ENCODE assay signal across 7 cellular contexts in genomic region chr6:12233693-12234551, GRCh38. TPM values are rescaled to one million over a fixed set of nuclear protein-coding genes. Genes with fewer than 3 reads are reported as not detected.
A peak's percentile ranks its signal among the peaks of the same experiment; 100 is the strongest.
DNase-seq lines count a peak whose midpoint lies in the region; ATAC-seq and TF ChIP-seq lines count a peak whose summit lies in the region.

No MANE protein-coding gene starts in this region.

- H3K9me3 Mint-ChIP-seq in activated T-cell treated with anti-CD3 and anti-CD28 coated beads, Interleukin-2, amount 50 U/mL, for 72 hours, result peaks cover 2 to 3% of the 10 kb centered on the region in 2 donors

- POLR2A ChIA-PET in GM10248 (lab: Yijun Ruan, JAX), result no interaction called here

- H3K4me1 Mint-ChIP-seq in activated T-cell treated with anti-CD3 and anti-CD28 coated beads, Interleukin-2, amount 50 U/mL, for 72 hours (ENCODE audit: low read depth), result peaks cover 42% of the 10 kb centered on the region

- no peak overlapping the region for H3K27ac Mint-ChIP-seq in activated T-cell treated with anti-CD3 and anti-CD28 coated beads, Interleukin-2, amount 50 U/mL, for 72 hours

- TF ChIP-seq CTCF in GM10248 (IDR thresholded peaks at IDR 0.05; ENCODE audit: control extremely low read depth, extremely low read depth, low read depth, missing control alignments) (peak; percentile 43), fibroblast of villous mesenchyme (IDR thresholded peaks at IDR 0.05; ENCODE audit: insufficient read depth, low read depth, low read length) (peak; percentile 80)

- peak; percentile 75 for ATAC-seq in HG03442 (IDR thresholded peaks at IDR 0.05; ENCODE audit: unreplicated experiment)
- peak; percentile 94 for ATAC-seq in activated T-cell treated with anti-CD3 and anti-CD28 coated beads, Interleukin-2, amount 50 U/mL, for 72 hours (replicated peaks in 1 of 2)
- ATAC-seq in HG03460 (IDR thresholded peaks at IDR 0.05; ENCODE audit: unreplicated experiment), result no peak

- H3K27me3 Mint-ChIP-seq in activated T-cell treated with anti-CD3 and anti-CD28 coated beads, Interleukin-2, amount 50 U/mL, for 72 hours (ENCODE audit: low read depth), result no peaks in the 10 kb centered on the region

- CTCF ChIA-PET in GM10248 (lab: Yijun Ruan, JAX), result interaction anchor here (0.7 to 2.2 kb wide), 9 partner anchors 11 to 581 kb away, joined by 3 to 13 read pairs (median 3); partner anchors contain the start of gene EDN1

- H3K4me3 Mint-ChIP-seq in activated T-cell treated with anti-CD3 and anti-CD28 coated beads, Interleukin-2, amount 50 U/mL, for 72 hours, result peak overlapping the region; percentile 42 to 52

- peak; percentile 18 for DNase-seq in GM10248 (ENCODE audit: extremely low spot score)
- DNase-seq in NOMO-1 treated with DMSO at 0.1 percent for 48 hours (lab: John Stamatoyannopoulos, UW; ENCODE audit: unreplicated experiment), result peak; percentile 57
- DNase-seq in activated T-cell treated with anti-CD3 and anti-CD28 coated beads, Interleukin-2, amount 50 U/mL, for 72 hours, result peak; percentile 58 to 61
- DNase-seq in fibroblast of villous mesenchyme (ENCODE audit: low read depth), result peak; percentile 81
- peak in 47 of 56 donors; percentile 2 to 74 (median 27) for DNase-seq in nucleus accumbens (lab: John Stamatoyannopoulos, UW)

- H3K36me3 Mint-ChIP-seq in activated T-cell treated with anti-CD3 and anti-CD28 coated beads, Interleukin-2, amount 50 U/mL, for 72 hours (ENCODE audit: insufficient read depth in 2 of 2), result peaks cover 1 to 3% of the 10 kb centered on the region in 2 donors

- no peak overlapping the region for H3K4me3 ChIP-seq in fibroblast of villous mesenchyme (ENCODE audit: low read depth, low read length)

RNA-seq across cellular contexts. Expression of gene EDN1, which starts 56.2 kb away (rescaled TPM):
- total RNA-seq in activated T-cell treated with anti-CD3 and anti-CD28 coated beads, Interleukin-2, amount 50 U/mL, for 72 hours, result under 1 TPM; 0.12 to 0.28 TPM
- 2.2 and 2.9 TPM in 2 replicates for total RNA-seq in fibroblast of villous mesenchyme

Comparison
In these comparisons a context has a peak if more than half of its experiments do, and no peak if none do; other contexts are left out.
1. DNase-seq: peak in every context shown above with its lines; median percentile 81 in fibroblast of villous mesenchyme; 60 in activated T-cell treated with anti-CD3 and anti-CD28 coated beads, Interleukin-2, amount 50 U/mL, for 72 hours; 57 in NOMO-1 treated with DMSO at 0.1 percent for 48 hours; 27 in nucleus accumbens; 18 in GM10248.